1 cellular context compared by ENCODE assay signal in genomic region chr7:74567318-74567668, GRCh38.
TF ChIP-seq lines count a peak whose summit lies in the region.

No MANE protein-coding gene starts in this region.

TF ChIP-seq in HepG2, 621 proteins besides CTCF, POLR2A, EP300 and RAD21 (continued from another document):
- TF ChIP-seq, protein P1, sequence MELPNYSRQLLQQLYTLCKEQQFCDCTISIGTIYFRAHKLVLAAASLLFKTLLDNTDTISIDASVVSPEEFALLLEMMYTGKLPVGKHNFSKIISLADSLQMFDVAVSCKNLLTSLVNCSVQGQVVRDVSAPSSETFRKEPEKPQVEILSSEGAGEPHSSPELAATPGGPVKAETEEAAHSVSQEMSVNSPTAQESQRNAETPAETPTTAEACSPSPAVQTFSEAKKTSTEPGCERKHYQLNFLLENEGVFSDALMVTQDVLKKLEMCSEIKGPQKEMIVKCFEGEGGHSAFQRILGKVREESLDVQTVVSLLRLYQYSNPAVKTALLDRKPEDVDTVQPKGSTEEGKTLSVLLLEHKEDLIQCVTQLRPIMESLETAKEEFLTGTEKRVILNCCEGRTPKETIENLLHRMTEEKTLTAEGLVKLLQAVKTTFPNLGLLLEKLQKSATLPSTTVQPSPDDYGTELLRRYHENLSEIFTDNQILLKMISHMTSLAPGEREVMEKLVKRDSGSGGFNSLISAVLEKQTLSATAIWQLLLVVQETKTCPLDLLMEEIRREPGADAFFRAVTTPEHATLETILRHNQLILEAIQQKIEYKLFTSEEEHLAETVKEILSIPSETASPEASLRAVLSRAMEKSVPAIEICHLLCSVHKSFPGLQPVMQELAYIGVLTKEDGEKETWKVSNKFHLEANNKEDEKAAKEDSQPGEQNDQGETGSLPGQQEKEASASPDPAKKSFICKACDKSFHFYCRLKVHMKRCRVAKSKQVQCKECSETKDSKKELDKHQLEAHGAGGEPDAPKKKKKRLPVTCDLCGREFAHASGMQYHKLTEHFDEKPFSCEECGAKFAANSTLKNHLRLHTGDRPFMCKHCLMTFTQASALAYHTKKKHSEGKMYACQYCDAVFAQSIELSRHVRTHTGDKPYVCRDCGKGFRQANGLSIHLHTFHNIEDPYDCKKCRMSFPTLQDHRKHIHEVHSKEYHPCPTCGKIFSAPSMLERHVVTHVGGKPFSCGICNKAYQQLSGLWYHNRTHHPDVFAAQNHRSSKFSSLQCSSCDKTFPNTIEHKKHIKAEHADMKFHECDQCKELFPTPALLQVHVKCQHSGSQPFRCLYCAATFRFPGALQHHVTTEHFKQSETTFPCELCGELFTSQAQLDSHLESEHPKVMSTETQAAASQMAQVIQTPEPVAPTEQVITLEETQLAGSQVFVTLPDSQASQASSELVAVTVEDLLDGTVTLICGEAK (IDR thresholded peaks at IDR 0.05) = no peak
- TF ChIP-seq, protein P1 (CRISPR knock-in tag; IDR thresholded peaks at IDR 0.05) = 0 out of 2 replicates have a peak, but pooled peaks have one; percentile 23
- TF ChIP-seq ZSCAN30 (CRISPR knock-in tag; IDR thresholded peaks at IDR 0.05) = no peak
- no peak for TF ChIP-seq SETDB1 (CRISPR knock-in tag; IDR thresholded peaks at IDR 0.05; ENCODE audit: borderline replicate concordance)
- no peak for TF ChIP-seq ZSCAN12 (CRISPR knock-in tag; IDR thresholded peaks at IDR 0.05)
- no peak for TF ChIP-seq KAT7 (CRISPR knock-in tag; IDR thresholded peaks at IDR 0.05; ENCODE audit: borderline replicate concordance)
- TF ChIP-seq ZKSCAN5 (CRISPR knock-in tag; IDR thresholded peaks at IDR 0.05) = no peak
TF ChIP-seq in HepG2: peak in this region for 1.
